ENCODE assay signal across 22 cellular contexts in genomic region chr14:105348169-105348944, GRCh38. TPM values are rescaled to one million over a fixed set of nuclear protein-coding genes. Genes with fewer than 3 reads are reported as not detected.
DNase-seq lines count a peak whose midpoint lies in the region; ATAC-seq, FAIRE-seq and TF ChIP-seq lines count a peak whose summit lies in the region.
"Had no signal": no experiment of that assay in that cellular context is flagged by ENCODE, and none has a peak within 500 bp of the region (broad histone marks: within the 10 kb centered on the region; RNA-seq: fewer than 3 reads in every experiment).

No MANE protein-coding gene starts in this region.

- DNase-seq in H54 (ENCODE audit: insufficient read length, low spot score) (peak; percentile 60), RWPE2 (ENCODE audit: low spot score) (peak; percentile 74), kidney (peak; percentile 76), upper lobe of left lung (peak in 1 of 2 donors; percentile 68), T-helper 17 cell (no peak), sciatic nerve (ENCODE audit: low spot score) (no peak), left lobe of liver (ENCODE audit: low spot score) (no peak), NCI-H82 (lab: John Stamatoyannopoulos, UW) (no peak)
- DNase-seq: ACHN; CD4-positive, alpha-beta memory T cell; DMS153; DMS79 treated with DMSO at 0.1 percent for 48 hours; EL; GM23248; H7; KG1 had no signal

- H3K4me3 ChIP-seq in RWPE2 (ENCODE audit: severe bottlenecking) (no peak overlapping the region), kidney (ENCODE audit: low read length in 2 of 2) (no peak overlapping the region), upper lobe of left lung (no peak overlapping the region)
- H3K4me3 ChIP-seq: GM23248 had no signal

- H3K4me1 Mint-ChIP-seq in T-helper 17 cell, result peaks cover 2% of the 10 kb centered on the region

- H3K9me3 ChIP-seq in RWPE2 (ENCODE audit: severe bottlenecking), result peaks cover 2% of the 10 kb centered on the region
- no peaks in the 10 kb centered on the region for H3K9me3 ChIP-seq in kidney (ENCODE audit: control insufficient read depth in 1 of 2, low read length in 2 of 2)
- H3K9me3 ChIP-seq in upper lobe of left lung, result no peaks in the 10 kb centered on the region
- no peaks in the 10 kb centered on the region for H3K9me3 ChIP-seq in T-helper 17 cell (ENCODE audit: control insufficient read depth, low read length, poor library complexity, severe bottlenecking)

- H3K27ac ChIP-seq in RWPE2 (ENCODE audit: poor library complexity, severe bottlenecking) (no peak overlapping the region), kidney (ENCODE audit: low read depth in 2 of 2, low read length in 2 of 2) (no peak overlapping the region), upper lobe of left lung (no peak overlapping the region)
- H3K27ac ChIP-seq: GM23248 had no signal

- H3K36me3 ChIP-seq in RWPE2 (ENCODE audit: low read depth) (no peaks in the 10 kb centered on the region; the same call in 1 of the 2 replicates), kidney (ENCODE audit: control insufficient read depth in 1 of 2, insufficient read depth in 2 of 2, low read length in 2 of 2) (no peaks in the 10 kb centered on the region), upper lobe of left lung (peaks cover 0 to 10% (median 2%) of the 10 kb centered on the region in 4 donors)

- no peaks in the 10 kb centered on the region for H3K27me3 ChIP-seq in RWPE2 (ENCODE audit: insufficient read depth, poor library complexity, severe bottlenecking)
- H3K27me3 ChIP-seq in upper lobe of left lung, result no peaks in the 10 kb centered on the region

- no peaks in the 10 kb centered on the region for H3K36me3 Mint-ChIP-seq in T-helper 17 cell (ENCODE audit: low read depth)

- TF ChIP-seq POLR2A in H54 (IDR thresholded peaks at IDR 0.05; ENCODE audit: low read depth, low read length) (no peak), upper lobe of left lung (IDR thresholded peaks at IDR 0.05) (no peak)

- FAIRE-seq in H54 (lab: Jason Lieb, UNC) (no peak), kidney (lab: Jason Lieb, UNC) (no peak)
- FAIRE-seq: A204.1, GM12892, GM18507, HepG2 had no signal

- no peak for TF ChIP-seq EP300 in upper lobe of left lung (IDR thresholded peaks at IDR 0.05)

- TF ChIP-seq CTCF in RWPE2 (IDR thresholded peaks at IDR 0.05; ENCODE audit: poor library complexity, severe bottlenecking) (no peak), kidney (IDR thresholded peaks at IDR 0.05; ENCODE audit: borderline replicate concordance, extremely low read depth, insufficient read depth) (no peak), upper lobe of left lung (IDR thresholded peaks at IDR 0.05) (no peak)

- H3K4me3 Mint-ChIP-seq in T-helper 17 cell, result no peak overlapping the region
- H3K4me3 Mint-ChIP-seq: CD14-positive monocyte, IgD-negative memory B cell had no signal

- WGBS in upper lobe of left lung, 2 donors, result 90% methylated on average over 4 to 21 of the region's 26 CpGs

- H3K4me1 ChIP-seq in RWPE2 (ENCODE audit: insufficient read depth, poor library complexity, severe bottlenecking) (peaks cover 2% of the 10 kb centered on the region), kidney (ENCODE audit: control insufficient read depth in 1 of 2, insufficient read depth in 1 of 2, low read depth in 1 of 2, low read length in 2 of 2) (peaks cover 9 to 10% of the 10 kb centered on the region in 2 donors), upper lobe of left lung (peaks cover 3 to 7% (median 5%) of the 10 kb centered on the region in 4 donors)

- no peaks in the 10 kb centered on the region for H3K27me3 Mint-ChIP-seq in T-helper 17 cell
- H3K27me3 Mint-ChIP-seq: CD4-positive, alpha-beta memory T cell; IgD-negative memory B cell had no signal

- ATAC-seq in RWPE2 (ENCODE audit: low read depth) (no peak), upper lobe of left lung (ENCODE audit: low FRiP score in 2 of 2) (peak; percentile 13 to 35), T-helper 17 cell (no peak), sciatic nerve (no peak), left lobe of liver (no peak)
- ATAC-seq: HepG2 had no signal

- intact Hi-C loops in kidney (cut with DNase I) (no loop called here), sciatic nerve (cut with DNase I) (loop anchor here (5.0 kb wide), 1 partner anchor 146 kb away; no protein-coding TSS in a partner anchor)

- no peak overlapping the region for H3K9ac ChIP-seq in kidney (ENCODE audit: low read length in 2 of 2)
- H3K9ac ChIP-seq: GM23248 had no signal

- H3K27ac Mint-ChIP-seq in T-helper 17 cell, result no peak overlapping the region
- H3K27ac Mint-ChIP-seq: CD14-positive monocyte, IgD-negative memory B cell had no signal

RNA-seq across cellular contexts. Expression of gene PACS2, which starts 33.8 kb away (rescaled TPM):
- total RNA-seq in kidney, result 83.9 TPM
- polyA plus RNA-seq in kidney (ENCODE audit: insufficient read depth, low read depth, low replicate concordance), result 35.7 TPM
- total RNA-seq in upper lobe of left lung, result 100 to 1,000 TPM in 2 of 6 donors, 10 to 100 TPM in 4; 53.4 to 204 (median 86.5) TPM
- 10 to 100 TPM; 56.0 to 64.9 TPM for total RNA-seq in T-helper 17 cell
- 152 TPM for total RNA-seq in sciatic nerve
- 26.6 TPM for total RNA-seq in left lobe of liver

RNA-seq across cellular contexts. Expression of gene BRF1, which starts 47.6 kb away (rescaled TPM):
- total RNA-seq in kidney, result 34.1 TPM
- polyA plus RNA-seq in kidney (ENCODE audit: insufficient read depth, low read depth, low replicate concordance), result 19.3 TPM
- 100 to 1,000 TPM in 1 of 6 donors, 10 to 100 TPM in 5; 38.6 to 195 (median 52.7) TPM for total RNA-seq in upper lobe of left lung
- total RNA-seq in T-helper 17 cell, result 10 to 100 TPM; 60.1 to 62.6 TPM
- total RNA-seq in sciatic nerve, result 48.4 TPM
- total RNA-seq in left lobe of liver, result 20.5 TPM

RNA-seq across cellular contexts. Expression of gene TEX22, which starts 50.0 kb away (rescaled TPM):
- 3.3 TPM for total RNA-seq in kidney
- polyA plus RNA-seq in kidney (ENCODE audit: insufficient read depth, low read depth, low replicate concordance), result 1.5 TPM
- total RNA-seq in upper lobe of left lung, result 1 to 10 TPM in 3 of 6 donors, not detected in 3; 1.2 to 2.1 (median 1.9) TPM
- total RNA-seq in T-helper 17 cell, result 1 to 10 TPM in 1 of 2 donors, under 1 TPM in 1; 0.60 to 1.7 TPM
- total RNA-seq in sciatic nerve, result 6.0 TPM
- total RNA-seq in left lobe of liver, result 1.3 TPM
- polyA plus RNA-seq: CD4-positive, alpha-beta memory T cell had no signal

Comparison
In these comparisons a context has a peak if more than half of its experiments do, and no peak if none do; other contexts are left out.
1. DNase-seq: peak in H54 (single experiment), RWPE2 (single experiment) and kidney (single experiment); none in T-helper 17 cell (0 of 3), sciatic nerve (single experiment), left lobe of liver (single experiment) and NCI-H82 (single experiment).
2. ATAC-seq: peak in upper lobe of left lung (2 of 2); none in RWPE2 (single experiment), T-helper 17 cell (single experiment), sciatic nerve (single experiment) and left lobe of liver (single experiment).